ENCODE assay signal across 2 cellular contexts in genomic region chr1:10691075-10691739, GRCh38.
A peak's percentile ranks its signal among the peaks of the same experiment; 100 is the strongest.
TF ChIP-seq lines count a peak whose summit lies in the region.

No MANE protein-coding gene starts in this region.

TF ChIP-seq in IMR-90, 13 proteins besides CTCF, POLR2A, EP300 and RAD21:
- TF ChIP-seq RCOR1 (IDR thresholded peaks at IDR 0.05; ENCODE audit: insufficient replicate concordance, low read length), result no peak
- no peak for TF ChIP-seq BHLHE40 (IDR thresholded peaks at IDR 0.05; ENCODE audit: low read depth, low read length)
- peak; percentile 83 for TF ChIP-seq MAFK (IDR thresholded peaks at IDR 0.05; ENCODE audit: low read depth, low read length)
TF ChIP-seq in IMR-90: peak in this region for 1.

TF ChIP-seq in GM12878, 131 proteins besides CTCF, POLR2A, EP300 and RAD21:
- TF ChIP-seq BACH1 (IDR thresholded peaks at IDR 0.05; ENCODE audit: borderline replicate concordance), result no peak
- TF ChIP-seq ZBTB4 (CRISPR knock-in tag; IDR thresholded peaks at IDR 0.05), result no peak
- TF ChIP-seq SMAD5 (IDR thresholded peaks at IDR 0.05; ENCODE audit: low read depth), result no peak
- TF ChIP-seq WRNIP1 (IDR thresholded peaks at IDR 0.05; ENCODE audit: borderline replicate concordance, low read depth, low read length), result no peak
- no peak for TF ChIP-seq PAX8 (IDR thresholded peaks at IDR 0.05)
- TF ChIP-seq CHD1 (IDR thresholded peaks at IDR 0.05; ENCODE audit: low read depth, low read length), result no peak
- TF ChIP-seq REST (IDR thresholded peaks at IDR 0.05; ENCODE audit: low read depth, low read length), result no peak
- no peak for TF ChIP-seq ZNF687 (IDR thresholded peaks at IDR 0.05)
- no peak for TF ChIP-seq FOS (IDR thresholded peaks at IDR 0.05; ENCODE audit: borderline replicate concordance, extremely low read depth, insufficient read length)
- no peak for TF ChIP-seq NFXL1 (IDR thresholded peaks at IDR 0.05; ENCODE audit: borderline replicate concordance)
- no peak for TF ChIP-seq FOXK2 (IDR thresholded peaks at IDR 0.05)
- no peak for TF ChIP-seq CUX1 (IDR thresholded peaks at IDR 0.05; ENCODE audit: insufficient replicate concordance, low read depth, low read length)
- no peak for TF ChIP-seq ZNF592 (IDR thresholded peaks at IDR 0.05)
- no peak for TF ChIP-seq CHD4 (IDR thresholded peaks at IDR 0.05)
- no peak for TF ChIP-seq ZZZ3 (IDR thresholded peaks at IDR 0.05; ENCODE audit: control insufficient read depth, insufficient read length, low read depth)
- no peak for TF ChIP-seq SUZ12 (IDR thresholded peaks at IDR 0.05; ENCODE audit: unreplicated experiment)
- TF ChIP-seq NR2F1 (conservative IDR thresholded peaks at IDR 0.05), result no peak
- TF ChIP-seq YBX1 (IDR thresholded peaks at IDR 0.05), result no peak
